Comparison of ENCODE assay signal across 27 cellular contexts in genomic region chr15:58491151-58491473, GRCh38. TPM values are rescaled to one million over a fixed set of nuclear protein-coding genes. Genes with fewer than 3 reads are reported as not detected.
DNase-seq lines count a peak whose midpoint lies in the region; ATAC-seq and TF ChIP-seq lines count a peak whose summit lies in the region.
"Had no signal": no experiment of that assay in that cellular context is flagged by ENCODE, and none has a peak within 500 bp of the region (broad histone marks: within the 10 kb centered on the region; RNA-seq: fewer than 3 reads in every experiment).

No MANE protein-coding gene starts in this region.

- no peak overlapping the region for H3K4me3 Mint-ChIP-seq in T-helper 2 cell treated with Interferon-gamma antibody and Interleukin-4, amounts not matched to agents 5 μg/mL and 100 μg/mL, for 36 hours
- no peak overlapping the region for H3K4me3 Mint-ChIP-seq in type B pancreatic cell
- H3K4me3 Mint-ChIP-seq: activated CD4-positive, alpha-beta memory T cell treated with anti-CD3 and anti-CD28 coated beads for 36 hours; activated naive CD8-positive, alpha-beta T cell; CD8-positive, alpha-beta T cell; dendritic cell treated with granulocyte-macrophage colony-stimulating factor and Interleukin-4, amounts not matched to agents 40 ng/mL and 50 ng/mL, for 4 days; IgD-negative memory B cell; memory B cell; stimulated activated naive CD8-positive, alpha-beta T cell treated with anti-CD3 and anti-CD28 coated beads, Interleukin-15, Interleukin-2, amounts not matched to agents 100 ng/mL and 50 ng/mL, for 24 hours; T-cell had no signal

- ATAC-seq in esophagus mucosa (peak; percentile 76), left lobe of liver (peak; percentile 49)
- ATAC-seq: activated CD4-positive, CD25-positive, alpha-beta regulatory T cell treated with anti-CD3 and anti-CD28 coated beads, Interleukin-2, amount 50 U/mL, for 24 hours; CD8-positive, alpha-beta T cell; gastroesophageal sphincter; T-cell had no signal

- peaks cover 3% of the 10 kb centered on the region for H3K36me3 Mint-ChIP-seq in T-helper 2 cell treated with Interferon-gamma antibody and Interleukin-4, amounts not matched to agents 5 μg/mL and 100 μg/mL, for 36 hours (ENCODE audit: low read depth)
- H3K36me3 Mint-ChIP-seq in type B pancreatic cell, result no peaks in the 10 kb centered on the region
- H3K36me3 Mint-ChIP-seq: activated CD4-positive, alpha-beta memory T cell treated with anti-CD3 and anti-CD28 coated beads for 36 hours; activated naive CD8-positive, alpha-beta T cell; CD8-positive, alpha-beta T cell; IgD-negative memory B cell; memory B cell; T-cell had no signal

- TF ChIP-seq CTCF in type B pancreatic cell (conservative IDR thresholded peaks at IDR 0.05) (no peak), dorsolateral prefrontal cortex (IDR thresholded peaks at IDR 0.05 in 54 of 56, conservative IDR thresholded peaks at IDR 0.05 in 2 of 56; ENCODE audit: low read depth in 1 of 56, partially characterized antibody in 56 of 56) (no peak)

- no peak overlapping the region for H3K27ac ChIP-seq in dorsolateral prefrontal cortex
- H3K27ac ChIP-seq: gastroesophageal sphincter, neutrophil, Peyer's patch had no signal

- DNase-seq in T-helper 2 cell treated with Interferon-gamma antibody and Interleukin-4, amounts not matched to agents 5 μg/mL and 100 μg/mL, for 36 hours (ENCODE audit: low spot score), result no peak
- DNase-seq in T-helper 2 cell (no peak), left lobe of liver (ENCODE audit: low spot score) (no peak), type B pancreatic cell (ENCODE audit: extremely low spot score, unreplicated experiment) (no peak), dorsolateral prefrontal cortex (no peak), HT-29 (ENCODE audit: low spot score) (no peak)
- no peak for DNase-seq in stimulated activated CD4-positive, alpha-beta T cell treated with anti-CD3 and anti-CD28 coated beads, Interleukin-15, amount 100 ng/mL, for 24 hours
- DNase-seq: 8988T; activated CD4-positive, alpha-beta memory T cell treated with anti-CD3 and anti-CD28 coated beads for 36 hours; CD8-positive, alpha-beta T cell; central memory CD4-positive, alpha-beta T cell; NCI-H2029 treated with DMSO at 0.1 percent for 48 hours; NCI-H226; T-cell had no signal

- no peaks in the 10 kb centered on the region for H3K27me3 Mint-ChIP-seq in T-helper 2 cell treated with Interferon-gamma antibody and Interleukin-4, amounts not matched to agents 5 μg/mL and 100 μg/mL, for 36 hours (ENCODE audit: low read depth)
- H3K27me3 Mint-ChIP-seq in type B pancreatic cell, result no peaks in the 10 kb centered on the region
- H3K27me3 Mint-ChIP-seq: activated CD4-positive, alpha-beta memory T cell treated with anti-CD3 and anti-CD28 coated beads for 36 hours; activated naive CD8-positive, alpha-beta T cell; dendritic cell treated with granulocyte-macrophage colony-stimulating factor and Interleukin-4, amounts not matched to agents 40 ng/mL and 50 ng/mL, for 4 days; progenitor cell of endocrine pancreas; stimulated activated naive CD8-positive, alpha-beta T cell treated with anti-CD3 and anti-CD28 coated beads, Interleukin-15, Interleukin-2, amounts not matched to agents 100 ng/mL and 50 ng/mL, for 24 hours; T-cell had no signal

- H3K4me3 ChIP-seq in dorsolateral prefrontal cortex, result no peak overlapping the region
- H3K4me3 ChIP-seq: gastroesophageal sphincter, Peyer's patch had no signal

- peaks cover 28% of the 10 kb centered on the region for H3K4me1 Mint-ChIP-seq in T-helper 2 cell treated with Interferon-gamma antibody and Interleukin-4, amounts not matched to agents 5 μg/mL and 100 μg/mL, for 36 hours (ENCODE audit: low read depth)
- H3K4me1 Mint-ChIP-seq in type B pancreatic cell (ENCODE audit: unreplicated experiment), result peaks cover 21% of the 10 kb centered on the region
- H3K4me1 Mint-ChIP-seq: IgD-negative memory B cell, memory B cell had no signal

- peak overlapping the region; percentile 23 for H3K27ac Mint-ChIP-seq in T-helper 2 cell treated with Interferon-gamma antibody and Interleukin-4, amounts not matched to agents 5 μg/mL and 100 μg/mL, for 36 hours
- peak overlapping the region; percentile 69 for H3K27ac Mint-ChIP-seq in type B pancreatic cell
- H3K27ac Mint-ChIP-seq: activated CD4-positive, alpha-beta memory T cell treated with anti-CD3 and anti-CD28 coated beads for 36 hours; activated naive CD8-positive, alpha-beta T cell; activated T-helper 2 cell treated with anti-CD3 and anti-CD28 coated beads, Interferon-gamma antibody, Interleukin-2, Interleukin-4, amounts not matched to agents 10 μg/mL and 5 μg/mL and 100 μg/mL, durations not matched to agents 14 hours and 24 hours and 36 hours; CD8-positive, alpha-beta T cell; IgD-negative memory B cell; memory B cell; progenitor cell of endocrine pancreas; stimulated activated naive CD8-positive, alpha-beta T cell treated with anti-CD3 and anti-CD28 coated beads, Interleukin-15, Interleukin-2, amounts not matched to agents 100 ng/mL and 50 ng/mL, for 24 hours had no signal

- intact Hi-C loops in dorsolateral prefrontal cortex (cut with DNase I), result no loop called here

- H3K27me3 ChIP-seq in dorsolateral prefrontal cortex, result no peaks in the 10 kb centered on the region
- H3K27me3 ChIP-seq: gastroesophageal sphincter, neutrophil, Peyer's patch had no signal

- H3K9me3 Mint-ChIP-seq in T-helper 2 cell treated with Interferon-gamma antibody and Interleukin-4, amounts not matched to agents 5 μg/mL and 100 μg/mL, for 36 hours, result peaks cover 10% of the 10 kb centered on the region
- H3K9me3 Mint-ChIP-seq in type B pancreatic cell, result no peaks in the 10 kb centered on the region
- H3K9me3 Mint-ChIP-seq: CD8-positive, alpha-beta T cell; IgD-negative memory B cell; stimulated activated naive CD8-positive, alpha-beta T cell treated with anti-CD3 and anti-CD28 coated beads, Interleukin-15, Interleukin-2, amounts not matched to agents 100 ng/mL and 50 ng/mL, for 24 hours had no signal

RNA-seq across cellular contexts. Expression of gene LIPC, which starts 59.3 kb away (rescaled TPM):
- total RNA-seq in esophagus mucosa (not detected), left lobe of liver (202 TPM), type B pancreatic cell (ENCODE audit: low replicate concordance) (10.9 and 33.1 TPM in 2 replicates), dorsolateral prefrontal cortex (1 to 10 TPM in 100 of 120 experiments, under 1 TPM in 20; 0.46 to 4.2 (median 1.7) TPM)
- not detected in 2 replicates for total RNA-seq in HT-29 (2014; rRNA removed; shearing (Covaris generic))
- total RNA-seq: activated CD4-positive, alpha-beta memory T cell treated with anti-CD3 and anti-CD28 coated beads for 36 hours; SK-MEL-5 had no signal
